In the genomic region with DNA sequence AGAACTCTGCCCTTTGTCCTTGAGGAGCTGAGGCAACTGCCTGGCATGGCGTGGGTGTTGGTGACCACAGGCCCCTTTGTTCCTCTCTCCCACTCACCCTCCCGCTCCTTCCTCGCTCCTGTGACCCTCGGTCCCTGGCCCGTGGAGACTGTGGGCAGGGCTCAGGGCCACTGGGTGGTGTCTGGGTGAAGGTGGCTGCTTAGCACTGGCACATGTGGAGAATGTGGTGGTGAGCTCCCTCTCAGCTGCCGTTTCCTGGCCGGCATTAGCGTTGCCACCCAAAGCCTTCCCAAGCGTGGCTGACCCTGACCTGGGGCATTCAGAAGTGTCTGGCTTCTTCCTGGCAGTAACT, we compare ENCODE assay signal across 1 cellular context.
TF ChIP-seq lines count a peak whose summit lies in the region.

No MANE protein-coding gene starts in this region.

TF ChIP-seq in HEK293, 187 proteins besides CTCF, POLR2A, EP300 and RAD21 (continued from another document):
- TF ChIP-seq AEBP2 (tag by site-specific recombination; IDR thresholded peaks at IDR 0.05; ENCODE audit: borderline replicate concordance) (no peak), ZNF350 (tag by site-specific recombination; IDR thresholded peaks at IDR 0.05) (no peak), ZNF473 (tag by site-specific recombination; IDR thresholded peaks at IDR 0.05) (no peak), ZNF19 (tag by site-specific recombination; IDR thresholded peaks at IDR 0.05; ENCODE audit: low read depth) (no peak), ZNF157 (tag by site-specific recombination; IDR thresholded peaks at IDR 0.05) (peak; percentile 76)
